ENCODE assay signal across 20 cellular contexts in genomic region chr14:105128059-105128458, GRCh38. TPM values are rescaled to one million over a fixed set of nuclear protein-coding genes. Genes with fewer than 3 reads are reported as not detected.
A peak's percentile ranks its signal among the peaks of the same experiment; 100 is the strongest.
DNase-seq lines count a peak whose midpoint lies in the region; ATAC-seq, FAIRE-seq and TF ChIP-seq lines count a peak whose summit lies in the region.
"Had no signal": no experiment of that assay in that cellular context is flagged by ENCODE, and none has a peak within 500 bp of the region (broad histone marks: within the 10 kb centered on the region; RNA-seq: fewer than 3 reads in every experiment).

No MANE protein-coding gene starts in this region.

- DNase-seq in NCI-H226 (peak; percentile 74), colonic mucosa (peak; percentile 1), trophoblast cell (peak; percentile 11 to 43), testis (peak; percentile 60), urothelium cell line (ENCODE audit: low spot score) (no peak), Peyer's patch (no peak)
- DNase-seq: C1 segment of cervical spinal cord; Calu3; CD4-positive, alpha-beta T cell; DMS153; DMS79 treated with DMSO at 0.1 percent for 48 hours; EL; GOT3; H9 had no signal

- H3K4ac ChIP-seq in trophoblast cell (ENCODE audit: low read depth, low read length), result no peak overlapping the region

- no peak overlapping the region for H3K23ac ChIP-seq in trophoblast cell (ENCODE audit: low read length)

- no peak overlapping the region for H2AK5ac ChIP-seq in trophoblast cell (ENCODE audit: low read length)

- H3K4me1 ChIP-seq in colonic mucosa (no peaks in the 10 kb centered on the region), trophoblast cell (ENCODE audit: control insufficient read depth in 1 of 2, insufficient read depth in 2 of 2, low read length in 2 of 2) (no peaks in the 10 kb centered on the region), testis (no peaks in the 10 kb centered on the region), Peyer's patch (peaks cover 0 to 16% (median 0%) of the 10 kb centered on the region in 4 donors)

- FAIRE-seq in urothelium cell line (lab: Jason Lieb, UNC), result no peak
- FAIRE-seq: A204.1, G401.6, GM12891 had no signal

- no peaks in the 10 kb centered on the region for H3K79me2 ChIP-seq in trophoblast cell (ENCODE audit: control insufficient read depth, insufficient read depth, low read length, poor library complexity)

- H3K79me1 ChIP-seq in trophoblast cell (ENCODE audit: low read length), result no peaks in the 10 kb centered on the region

- no peak for ATAC-seq in GM18861 (IDR thresholded peaks at IDR 0.05; ENCODE audit: unreplicated experiment)
- ATAC-seq in HG02798 (IDR thresholded peaks at IDR 0.05; ENCODE audit: poor library complexity, unreplicated experiment), result no peak

- no CpG with 5 or more reads among the region's 5 CpGs for WGBS in trophoblast cell (ENCODE audit: extremely low coverage, insufficient coverage, insufficient read length)
- WGBS in testis, 2 donors, result 30 to 50% methylated on average over 5 of the region's 5 CpGs

- no peak overlapping the region for H4K91ac ChIP-seq in trophoblast cell (ENCODE audit: low read depth, low read length)

- H4K8ac ChIP-seq in trophoblast cell (ENCODE audit: low read depth, low read length), result no peak overlapping the region

- H2BK5ac ChIP-seq in trophoblast cell (ENCODE audit: low read depth, low read length, poor library complexity), result no peak overlapping the region

- no peak overlapping the region for H3K14ac ChIP-seq in trophoblast cell (ENCODE audit: low read length)

- H3K9ac ChIP-seq in colonic mucosa (ENCODE audit: low read depth in 2 of 2, low read length in 2 of 2) (no peak overlapping the region), trophoblast cell (ENCODE audit: low read length) (no peak overlapping the region)

- H3K36me3 ChIP-seq in colonic mucosa (no peaks in the 10 kb centered on the region), trophoblast cell (ENCODE audit: control insufficient read depth in 1 of 2, insufficient read depth in 2 of 2, low read length in 2 of 2) (no peaks in the 10 kb centered on the region), testis (ENCODE audit: low read depth, missing control alignments) (no peaks in the 10 kb centered on the region), Peyer's patch (no peaks in the 10 kb centered on the region)

- intact Hi-C loops in colonic mucosa (cut with DNase I) (no loop called here), testis (cut with DNase I; ENCODE audit: low total_unique reads) (no loop called here)

- TF ChIP-seq POLR2A in testis (IDR thresholded peaks at IDR 0.05) (no peak), Peyer's patch (IDR thresholded peaks at IDR 0.05) (no peak)

- H3K18ac ChIP-seq in trophoblast cell (ENCODE audit: low read length), result no peak overlapping the region

- H3K4me2 ChIP-seq in trophoblast cell (ENCODE audit: low read length), result no peak overlapping the region

- no peak overlapping the region for H4K12ac ChIP-seq in trophoblast cell (ENCODE audit: low read depth, low read length)

- no peak overlapping the region for H2AFZ ChIP-seq in trophoblast cell (ENCODE audit: insufficient read depth, low read length, poor library complexity)

- H3K27me3 ChIP-seq in colonic mucosa (no peaks in the 10 kb centered on the region), trophoblast cell (ENCODE audit: insufficient read depth, low read length) (no peaks in the 10 kb centered on the region), testis (no peaks in the 10 kb centered on the region), Peyer's patch (no peaks in the 10 kb centered on the region)

- no peak overlapping the region for H2BK120ac ChIP-seq in trophoblast cell (ENCODE audit: insufficient read depth, low read length, poor library complexity)

- no peak overlapping the region for H2BK12ac ChIP-seq in trophoblast cell (ENCODE audit: low read length)

- no peaks in the 10 kb centered on the region for H3K9me3 ChIP-seq in colonic mucosa
- H3K9me3 ChIP-seq in trophoblast cell (ENCODE audit: insufficient read depth, low read depth, low read length), result peaks cover 9% of the 10 kb centered on the region
- no peaks in the 10 kb centered on the region for H3K9me3 ChIP-seq in testis
- peaks cover 0 to 3% (median 0%) of the 10 kb centered on the region in 4 donors for H3K9me3 ChIP-seq in Peyer's patch

- no peak overlapping the region for H3K27ac ChIP-seq in colonic mucosa
- no peak overlapping the region for H3K27ac ChIP-seq in trophoblast cell (ENCODE audit: low read depth, low read length)
- H3K27ac ChIP-seq in testis, result no peak overlapping the region
- no peak overlapping the region for H3K27ac ChIP-seq in Peyer's patch
- H3K27ac ChIP-seq: HL-60 had no signal

- no peak for TF ChIP-seq CTCF in colonic mucosa (IDR thresholded peaks at IDR 0.05)
- TF ChIP-seq CTCF in testis (IDR thresholded peaks at IDR 0.05), result no peak
- TF ChIP-seq CTCF in Peyer's patch (IDR thresholded peaks at IDR 0.05), result no peak

- H3K4me3 ChIP-seq in colonic mucosa (no peak overlapping the region), trophoblast cell (ENCODE audit: low read depth, low read length) (no peak overlapping the region), testis (no peak overlapping the region), Peyer's patch (no peak overlapping the region)

RNA-seq across cellular contexts. Expression of gene JAG2, which starts 40.5 kb away (rescaled TPM):
- 10 to 100 TPM in 1 of 2 donors, 1 to 10 TPM in 1; 8.2 to 11.0 TPM for total RNA-seq in colonic mucosa
- polyA plus RNA-seq in trophoblast cell (2013), result 1.6 and 2.0 TPM in 2 replicates
- 10 to 100 TPM; 20.4 to 21.3 TPM for total RNA-seq in testis
- polyA plus RNA-seq in testis (ENCODE audit: insufficient read depth, low read depth, low replicate concordance), result 12.9 TPM
- 10 to 100 TPM in 3 of 4 donors, 1 to 10 TPM in 1; 7.5 to 33.0 (median 11.2) TPM for total RNA-seq in Peyer's patch

RNA-seq across cellular contexts. Expression of gene NUDT14, which starts 53.1 kb away (rescaled TPM):
- total RNA-seq in colonic mucosa (10 to 100 TPM; 40.8 to 46.0 TPM), testis (10 to 100 TPM; 22.0 to 40.0 TPM), Peyer's patch (10 to 100 TPM in 3 of 4 donors, 1 to 10 TPM in 1; 6.6 to 47.7 (median 25.7) TPM)
- 8.6 and 9.6 TPM in 2 replicates for polyA plus RNA-seq in trophoblast cell (2013)
- 28.1 TPM for polyA plus RNA-seq in testis (ENCODE audit: insufficient read depth, low read depth, low replicate concordance)

Comparison
In these comparisons a context has a peak if more than half of its experiments do, and no peak if none do; other contexts are left out.
1. DNase-seq: peak in NCI-H226 (single experiment), colonic mucosa (single experiment), trophoblast cell (2 of 2) and testis (single experiment); none in urothelium cell line (single experiment) and Peyer's patch (0 of 3).